ENCODE assay signal across 11 cellular contexts in genomic region chr2:8234253-8234652, GRCh38.
DNase-seq lines count a peak whose midpoint lies in the region; ATAC-seq and TF ChIP-seq lines count a peak whose summit lies in the region.
"Had no signal": no experiment of that assay in that cellular context is flagged by ENCODE, and none has a peak within 500 bp of the region (broad histone marks: within the 10 kb centered on the region; RNA-seq: fewer than 3 reads in every experiment).

No MANE protein-coding gene starts in this region.

- BruUV-seq in Calu3 (replicated peaks; lab: Mats Ljungman, UMichigan): no TSS peak

- TF ChIP-seq CTCF in neutrophil (IDR thresholded peaks at IDR 0.05) (no peak), Calu3 (IDR thresholded peaks at IDR 0.05; ENCODE audit: unreplicated experiment) (no peak), GM10266 (IDR thresholded peaks at IDR 0.05; ENCODE audit: control insufficient read depth, insufficient read depth, low read depth, missing control alignments) (no peak), hepatocyte (IDR thresholded peaks at IDR 0.05; ENCODE audit: poor library complexity) (no peak)

- no peak overlapping the region for H3K4me3 Mint-ChIP-seq in Calu3 (ENCODE audit: low read depth, unreplicated experiment)
- H3K4me3 Mint-ChIP-seq: activated CD4-positive, alpha-beta T cell treated with anti-CD3 and anti-CD28 coated beads, Interleukin-2, amount 10 ng/mL, durations not matched to agents 7 days and 5 days had no signal

- no peak overlapping the region for H3K4me2 ChIP-seq in hepatocyte
- H3K4me2 ChIP-seq: smooth muscle cell had no signal

- H3K36me3 ChIP-seq in neutrophil (no peaks in the 10 kb centered on the region), hepatocyte (replicated peaks; ENCODE audit: insufficient read depth, low read depth) (no peaks in the 10 kb centered on the region)
- H3K36me3 ChIP-seq: thyroid gland had no signal

- no peak overlapping the region for H2AFZ ChIP-seq in hepatocyte

- H3K79me2 ChIP-seq in hepatocyte: no peaks in the 10 kb centered on the region

- H4K20me1 ChIP-seq in hepatocyte (ENCODE audit: insufficient read depth, poor library complexity, severe bottlenecking): no peaks in the 10 kb centered on the region

- H3K9me3 Mint-ChIP-seq in Calu3 (ENCODE audit: low read depth, unreplicated experiment): no peaks in the 10 kb centered on the region

- intact Hi-C loops in Calu3 (cut with micrococcal nuclease; ENCODE audit: unreplicated experiment): no loop called here

- no peaks in the 10 kb centered on the region for H3K36me3 Mint-ChIP-seq in Calu3 (ENCODE audit: insufficient read depth, unreplicated experiment)

- H3K27me3 Mint-ChIP-seq in Calu3 (ENCODE audit: unreplicated experiment): no peaks in the 10 kb centered on the region

- H3K9me3 ChIP-seq in neutrophil (no peaks in the 10 kb centered on the region), hepatocyte (ENCODE audit: low read depth) (no peaks in the 10 kb centered on the region)
- H3K9me3 ChIP-seq: thyroid gland had no signal

- H3K27ac ChIP-seq in neutrophil: peak overlapping the region; percentile 46
- no peak overlapping the region for H3K27ac ChIP-seq in hepatocyte
- H3K27ac ChIP-seq: thyroid gland had no signal

- H3K27me3 ChIP-seq in neutrophil (no peaks in the 10 kb centered on the region), hepatocyte (no peaks in the 10 kb centered on the region)
- H3K27me3 ChIP-seq: thyroid gland had no signal

- H3K4me3 ChIP-seq in neutrophil (ENCODE audit: low read depth in 1 of 2, low read length in 1 of 2): no peak overlapping the region
- no peak overlapping the region for H3K4me3 ChIP-seq in hepatocyte
- H3K4me3 ChIP-seq: smooth muscle cell, thyroid gland had no signal

- H3K4me1 ChIP-seq in neutrophil (ENCODE audit: control insufficient read depth in 1 of 2, insufficient read depth in 1 of 2, low read depth in 1 of 2, low read length in 1 of 2): peaks cover 36 to 38% of the 10 kb centered on the region in 2 experiments
- no peaks in the 10 kb centered on the region for H3K4me1 ChIP-seq in hepatocyte (ENCODE audit: insufficient read depth)
- H3K4me1 ChIP-seq: thyroid gland had no signal

- H3K9me2 ChIP-seq in hepatocyte (replicated peaks; ENCODE audit: insufficient read depth): no peaks in the 10 kb centered on the region

- H3K27ac Mint-ChIP-seq in Calu3 (ENCODE audit: unreplicated experiment): no peak overlapping the region
- H3K27ac Mint-ChIP-seq: activated CD4-positive, alpha-beta T cell treated with anti-CD3 and anti-CD28 coated beads, Interleukin-2, amount 10 ng/mL, durations not matched to agents 7 days and 5 days had no signal

- peak; percentile 36 for DNase-seq in NCI-H146 treated with DMSO at 0.1 percent for 48 hours (lab: John Stamatoyannopoulos, UW; ENCODE audit: unreplicated experiment)
- no peak for DNase-seq in Calu3
- DNase-seq in GM10266 (ENCODE audit: extremely low spot score): no peak
- no peak for DNase-seq in activated T-cell treated with anti-CD3 and anti-CD28 coated beads, Interleukin-2, amount 50 U/mL, for 48 hours
- DNase-seq in hepatocyte (ENCODE audit: low spot score): no peak
- DNase-seq: activated CD4-positive, alpha-beta T cell treated with anti-CD3 and anti-CD28 coated beads, Interleukin-2, amount 10 ng/mL, durations not matched to agents 7 days and 5 days; thyroid gland had no signal

- H3K4me1 Mint-ChIP-seq in Calu3 (ENCODE audit: low read depth, unreplicated experiment): peaks cover 9% of the 10 kb centered on the region

- peak; percentile 20 for ATAC-seq in GM19372 (IDR thresholded peaks at IDR 0.05; ENCODE audit: low read depth, unreplicated experiment)
- peak; percentile 46 for ATAC-seq in HG02884 (IDR thresholded peaks at IDR 0.05; ENCODE audit: unreplicated experiment)

- CTCF ChIA-PET in Calu3 (lab: Charles Lee): interaction anchor here (0.7 kb wide), 1 partner anchor 13 kb away, joined by 3 read pairs; no protein-coding TSS in a partner anchor

- WGBS in hepatocyte (ENCODE audit: low lambda C conversion rate, missing lambda C conversion rate): 91% methylated on average over 3 of the region's 3 CpGs
